Comparison of ENCODE assay signal across 34 cellular contexts in the genomic region with DNA sequence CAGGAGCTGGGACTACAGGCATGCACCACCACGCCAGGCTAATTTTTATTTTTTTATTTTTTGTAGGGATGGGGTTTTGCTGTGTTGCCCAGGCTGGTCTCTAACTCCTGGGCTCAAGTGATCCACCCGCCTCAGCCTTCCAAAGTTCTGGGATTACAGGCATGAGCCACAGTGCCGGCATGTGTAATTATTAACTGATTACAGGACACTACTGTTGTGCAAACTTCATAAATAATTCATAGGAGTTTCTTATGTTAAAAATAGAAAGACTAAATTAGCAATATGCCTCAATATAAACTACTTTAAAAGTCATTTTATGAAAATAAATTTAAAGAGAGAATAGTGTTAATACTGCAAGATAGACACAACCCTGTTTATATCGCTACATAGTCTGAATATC.
"Had no signal": no experiment of that assay in that cellular context is flagged by ENCODE, and none has a peak within 500 bp of the region (broad histone marks: within the 10 kb centered on the region; RNA-seq: fewer than 3 reads in every experiment).

No MANE protein-coding gene starts in this region.

- H3K9me3 Mint-ChIP-seq: activated B cell treated with CpG ODN at 0.5 μM for 24 hours; activated CD8-positive, alpha-beta T cell treated with anti-CD3 and anti-CD28 coated beads for 36 hours; activated naive CD4-positive, alpha-beta T cell treated with anti-CD3 and anti-CD28 coated beads, Interleukin-2, amount 50 U/mL, for 24 hours; activated naive CD8-positive, alpha-beta T cell treated with anti-CD3 and anti-CD28 coated beads, Interleukin-2, amount 50 U/mL, for 24 hours; activated T-cell treated with anti-CD3 and anti-CD28 coated beads, Interleukin-2, amount 50 U/mL, for 4 hours had no signal

- FAIRE-seq: endometrium, endothelial cell of umbilical vein had no signal

- H3K36me3 Mint-ChIP-seq: activated naive CD4-positive, alpha-beta T cell treated with anti-CD3 and anti-CD28 coated beads, Interleukin-2, amount 50 U/mL, for 24 hours; activated naive CD8-positive, alpha-beta T cell treated with anti-CD3 and anti-CD28 coated beads for 36 hours; brain had no signal

- H3K27ac ChIP-seq: ascending aorta, breast epithelium, cardiac muscle cell, colonic mucosa, epithelial cell of prostate, esophagus squamous epithelium, gastroesophageal sphincter, WERI-Rb-1 had no signal

- H3K4me3 Mint-ChIP-seq: activated B cell treated with CpG ODN at 0.5 μM for 24 hours; activated CD8-positive, alpha-beta T cell treated with anti-CD3 and anti-CD28 coated beads for 36 hours; activated naive CD4-positive, alpha-beta T cell treated with anti-CD3 and anti-CD28 coated beads, Interleukin-2, amount 50 U/mL, for 24 hours; activated naive CD8-positive, alpha-beta T cell treated with anti-CD3 and anti-CD28 coated beads for 36 hours; activated naive CD8-positive, alpha-beta T cell treated with anti-CD3 and anti-CD28 coated beads, Interleukin-2, amount 50 U/mL, for 24 hours; activated T-cell treated with anti-CD3 and anti-CD28 coated beads, Interleukin-2, amount 50 U/mL, for 4 hours; activated T-helper 17 cell treated with anti-CD3 and anti-CD28 coated beads, Interleukin-2, amount 50 U/mL, for 72 hours; brain; T-helper 17 cell; T-helper 2 cell treated with Interferon-gamma antibody and Interleukin-4, amounts not matched to agents 5 μg/mL and 100 μg/mL, for 36 hours had no signal

- DNase-seq: activated B cell treated with CpG ODN at 0.5 μM for 24 hours; activated CD4-positive, alpha-beta T cell treated with anti-CD3 and anti-CD28 coated beads for 48 hours; activated CD4-positive, alpha-beta T cell treated with anti-CD3 and anti-CD28 coated beads, Interleukin-2, amount 50 U/mL, for 1 hour; activated CD4-positive, alpha-beta T cell treated with anti-CD3 and anti-CD28 coated beads, Interleukin-2, amount 50 U/mL, for 48 hours; activated CD8-positive, alpha-beta memory T cell treated with anti-CD3 and anti-CD28 coated beads for 24 hours; activated CD8-positive, alpha-beta T cell treated with anti-CD3 and anti-CD28 coated beads for 36 hours; activated effector memory CD4-positive, alpha-beta T cell treated with Interleukin-2 at 50 U/mL for 16 hours; activated gamma-delta T cell treated with Interleukin-2 at 50 U/mL for 16 hours; activated naive CD4-positive, alpha-beta T cell treated with Interleukin-2 at 50 U/mL for 16 hours; activated naive CD8-positive, alpha-beta T cell treated with anti-CD3 and anti-CD28 coated beads for 36 hours; activated naive CD8-positive, alpha-beta T cell treated with anti-CD3 and anti-CD28 coated beads, Interleukin-2, amount 50 U/mL, for 24 hours; activated T-cell treated with anti-CD3 and anti-CD28 coated beads, Interleukin-2, amount 50 U/mL, for 4 hours; central memory CD4-positive, alpha-beta T cell; cerebellar nuclear complex; colonic mucosa; effector CD8-positive, alpha-beta T cell; esophagus squamous epithelium; foreskin melanocyte; T-helper 1 cell; T-helper 17 cell; T1000; WERI-Rb-1 had no signal

- ATAC-seq: activated CD4-positive, CD25-positive, alpha-beta regulatory T cell treated with anti-CD3 and anti-CD28 coated beads, Interleukin-2, amount 50 U/mL, for 24 hours; activated CD8-positive, alpha-beta T cell treated with anti-CD3 and anti-CD28 coated beads for 36 hours; activated naive CD8-positive, alpha-beta T cell treated with anti-CD3 and anti-CD28 coated beads, Interleukin-2, amount 50 U/mL, for 24 hours; activated T-cell treated with anti-CD3 and anti-CD28 coated beads, Interleukin-2, amount 50 U/mL, for 4 hours; activated T-helper 17 cell treated with anti-CD3 and anti-CD28 coated beads, Interleukin-2, amount 50 U/mL, for 72 hours; gastroesophageal sphincter; T-helper 17 cell had no signal

- H3K27me3 Mint-ChIP-seq: activated B cell treated with CpG ODN at 0.5 μM for 24 hours; activated CD8-positive, alpha-beta T cell treated with anti-CD3 and anti-CD28 coated beads for 36 hours; activated naive CD4-positive, alpha-beta T cell treated with anti-CD3 and anti-CD28 coated beads, Interleukin-2, amount 50 U/mL, for 24 hours; activated naive CD8-positive, alpha-beta T cell treated with anti-CD3 and anti-CD28 coated beads, Interleukin-2, amount 50 U/mL, for 24 hours; activated T-helper 17 cell treated with anti-CD3 and anti-CD28 coated beads, Interleukin-2, amount 50 U/mL, for 72 hours; brain had no signal

- H3K4me1 Mint-ChIP-seq: activated B cell treated with CpG ODN at 0.5 μM for 24 hours had no signal

- H3K36me3 ChIP-seq: ascending aorta, breast epithelium, cardiac muscle cell, colonic mucosa, esophagus squamous epithelium, gastroesophageal sphincter, WERI-Rb-1 had no signal

- H3K27ac Mint-ChIP-seq: activated B cell treated with CpG ODN at 0.5 μM for 24 hours; activated CD8-positive, alpha-beta T cell treated with anti-CD3 and anti-CD28 coated beads for 36 hours; activated naive CD4-positive, alpha-beta T cell treated with anti-CD3 and anti-CD28 coated beads, Interleukin-2, amount 50 U/mL, for 24 hours; activated naive CD8-positive, alpha-beta T cell treated with anti-CD3 and anti-CD28 coated beads for 36 hours; activated naive CD8-positive, alpha-beta T cell treated with anti-CD3 and anti-CD28 coated beads, Interleukin-2, amount 50 U/mL, for 24 hours; activated T-helper 17 cell treated with anti-CD3 and anti-CD28 coated beads, Interleukin-2, amount 50 U/mL, for 72 hours; brain; T-helper 17 cell; T-helper 2 cell treated with Interferon-gamma antibody and Interleukin-4, amounts not matched to agents 5 μg/mL and 100 μg/mL, for 36 hours had no signal

- H3K9me3 ChIP-seq: ascending aorta, breast epithelium, colonic mucosa, esophagus squamous epithelium, gastroesophageal sphincter had no signal

- H3K4me1 ChIP-seq: ascending aorta, breast epithelium, colonic mucosa, esophagus squamous epithelium, gastroesophageal sphincter had no signal

- H3K4me3 ChIP-seq: ascending aorta, breast epithelium, cardiac muscle cell, colonic mucosa, esophagus squamous epithelium, gastroesophageal sphincter had no signal

- H3K27me3 ChIP-seq: ascending aorta, breast epithelium, cardiac muscle cell, colonic mucosa, esophagus squamous epithelium, gastroesophageal sphincter had no signal
